ENCODE assay signal across 18 cellular contexts in the genomic region with DNA sequence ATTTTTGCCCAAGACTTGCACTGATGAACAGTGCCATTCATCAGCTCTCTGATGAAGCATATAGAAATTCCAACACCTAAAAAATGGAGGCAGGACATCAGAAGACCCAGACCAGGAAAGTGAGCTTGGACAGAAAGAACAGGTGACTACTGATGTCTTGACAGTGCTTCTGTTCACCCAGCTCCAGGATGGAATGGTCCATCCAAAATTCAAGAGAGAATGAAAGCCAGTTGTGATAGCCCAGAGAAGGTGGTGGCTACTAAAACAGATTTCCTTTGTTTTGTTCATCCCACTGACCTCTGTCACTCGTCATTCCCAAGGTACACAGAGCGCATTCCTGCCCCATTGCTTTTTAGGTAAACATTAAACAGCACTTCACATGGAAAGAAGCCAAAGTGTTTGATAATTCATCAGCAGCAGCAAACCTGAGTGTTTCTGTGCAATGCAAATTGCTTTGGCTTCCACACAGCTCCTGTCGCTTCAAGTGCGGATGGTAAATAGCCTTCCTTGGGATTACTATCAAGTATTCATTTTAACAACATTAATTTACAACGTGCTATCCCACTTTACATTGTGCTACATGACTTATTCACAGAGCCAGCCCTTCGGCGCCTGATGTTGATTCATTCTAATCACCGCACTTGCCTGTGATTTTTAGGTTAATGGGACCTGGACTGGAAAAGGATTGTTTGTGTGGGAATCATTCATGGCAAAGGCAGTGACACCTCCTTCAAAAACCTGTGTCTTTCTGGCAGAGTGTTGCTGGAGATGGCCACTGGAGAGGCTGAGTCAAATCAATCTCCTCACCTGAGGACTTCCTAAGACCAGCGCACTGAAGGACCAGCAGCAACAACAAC.
A peak's percentile ranks its signal among the peaks of the same experiment; 100 is the strongest.
DNase-seq lines count a peak whose midpoint lies in the region; ATAC-seq lines count a peak whose summit lies in the region.
"Had no signal": no experiment of that assay in that cellular context is flagged by ENCODE, and none has a peak within 500 bp of the region (broad histone marks: within the 10 kb centered on the region; RNA-seq: fewer than 3 reads in every experiment).

No MANE protein-coding gene starts in this region.

- no peak overlapping the region for H2AK5ac ChIP-seq in mesenchymal stem cell (ENCODE audit: low read length, severe bottlenecking)

- no peaks in the 10 kb centered on the region for H3K79me1 ChIP-seq in mesenchymal stem cell (replicated peaks; ENCODE audit: low read length, poor library complexity, severe bottlenecking)

- H3K9me3 ChIP-seq in mesenchymal stem cell (ENCODE audit: control insufficient read depth, low read length) (no peaks in the 10 kb centered on the region), MG63 (no peaks in the 10 kb centered on the region)
- H3K9me3 ChIP-seq: thoracic aorta had no signal

- no peak overlapping the region for H3K9ac ChIP-seq in mesenchymal stem cell (ENCODE audit: low read length)

- H2BK15ac ChIP-seq in mesenchymal stem cell (ENCODE audit: low read depth, poor library complexity, severe bottlenecking) = no peak overlapping the region

- no peak overlapping the region for H4K8ac ChIP-seq in mesenchymal stem cell (ENCODE audit: low read length)

- no peak overlapping the region for H3K23ac ChIP-seq in mesenchymal stem cell (ENCODE audit: low read length in 2 of 2)

- H3K18ac ChIP-seq in mesenchymal stem cell (ENCODE audit: low read depth in 1 of 2, low read length in 2 of 2) = no peak overlapping the region

- H3K36me3 ChIP-seq in mesenchymal stem cell (ENCODE audit: control insufficient read depth in 1 of 2, insufficient read depth in 2 of 2, low read depth in 1 of 2, low read length in 2 of 2) = no peaks in the 10 kb centered on the region
- no peaks in the 10 kb centered on the region for H3K36me3 ChIP-seq in MG63
- H3K36me3 ChIP-seq: thoracic aorta had no signal

- H3K27ac ChIP-seq in mesenchymal stem cell (ENCODE audit: low read length, poor library complexity, severe bottlenecking) = peak overlapping the region; percentile 34
- H3K27ac ChIP-seq: thoracic aorta had no signal

- no peak overlapping the region for H4K91ac ChIP-seq in mesenchymal stem cell (ENCODE audit: low read length)

- H2BK120ac ChIP-seq in mesenchymal stem cell (ENCODE audit: low read depth, low read length) = no peak overlapping the region

- peaks cover 3% of the 10 kb centered on the region for H3K4me1 ChIP-seq in mesenchymal stem cell (ENCODE audit: control insufficient read depth, insufficient read depth, low read depth, low read length)

- no peak overlapping the region for H3K4me3 ChIP-seq in mesenchymal stem cell (ENCODE audit: insufficient read depth in 1 of 2, low read depth in 1 of 2, low read length in 2 of 2)
- no peak overlapping the region for H3K4me3 ChIP-seq in MG63
- H3K4me3 ChIP-seq: thoracic aorta had no signal

- H3K14ac ChIP-seq in mesenchymal stem cell (ENCODE audit: low read length in 2 of 2) = no peak overlapping the region

- H2BK12ac ChIP-seq in mesenchymal stem cell (ENCODE audit: low read length in 2 of 2) = no peak overlapping the region

- ATAC-seq in Right ventricle myocardium inferior = no peak
- ATAC-seq: left ventricle myocardium superior, natural killer cell had no signal

- H3K4me2 ChIP-seq in mesenchymal stem cell (ENCODE audit: low read length, poor library complexity, severe bottlenecking) = no peak overlapping the region

- intact Hi-C loops in Right ventricle myocardium inferior (cut with DNase I) = no loop called here

- H2AFZ ChIP-seq in mesenchymal stem cell (ENCODE audit: low read depth, low read length) = no peak overlapping the region

- WGBS in mesenchymal stem cell = 77% methylated on average over 8 of the region's 9 CpGs

- DNase-seq in COR-L47 (lab: John Stamatoyannopoulos, UW) = peak; percentile 69
- DNase-seq in NCI-H146 (lab: John Stamatoyannopoulos, UW) = peak; percentile 48
- peak; percentile 5 for DNase-seq in astrocyte of the hippocampus (ENCODE audit: low read depth, low spot score)
- no peak for DNase-seq in mesenchymal stem cell
- DNase-seq in Right ventricle myocardium inferior (ENCODE audit: missing footprints) = no peak
- no peak for DNase-seq in activated CD4-positive, CD25-positive, alpha-beta regulatory T cell (lab: John Stamatoyannopoulos, UW)
- no peak for DNase-seq in MG63
- DNase-seq in GDM1 (lab: John Stamatoyannopoulos, UW) = no peak
- DNase-seq: activated CD8-positive, alpha-beta memory T cell treated with anti-CD3 and anti-CD28 coated beads for 24 hours; activated effector memory CD4-positive, alpha-beta T cell treated with anti-CD3 and anti-CD28 coated beads, Interleukin-2, amount 50 U/mL, for 16 hours; left ventricle myocardium superior; natural killer cell; NCI-H2171 treated with DMSO at 0.1 percent for 48 hours; OCI-M1; retina; stimulated activated CD4-positive, alpha-beta T cell treated with anti-CD3 and anti-CD28 coated beads, Interleukin-2, amount 100 ng/mL, for 24 hours; stimulated activated CD8-positive, alpha-beta memory T cell treated with anti-CD3 and anti-CD28 coated beads, Interleukin-4, amount 100 ng/mL, for 48 hours had no signal

- H3K27me3 ChIP-seq in mesenchymal stem cell (ENCODE audit: control insufficient read depth in 1 of 2, insufficient read depth in 1 of 2, low read length in 2 of 2) = no peaks in the 10 kb centered on the region
- H3K27me3 ChIP-seq in MG63 = no peaks in the 10 kb centered on the region

- no peak overlapping the region for H2BK5ac ChIP-seq in mesenchymal stem cell (ENCODE audit: low read depth, low read length, poor library complexity, severe bottlenecking)

- no peak overlapping the region for H3K4ac ChIP-seq in mesenchymal stem cell (ENCODE audit: low read depth in 1 of 2, low read length in 2 of 2)

Comparison
In these comparisons a context has a peak if more than half of its experiments do, and no peak if none do; other contexts are left out.
1. DNase-seq: peak in COR-L47 (single experiment), NCI-H146 (single experiment) and astrocyte of the hippocampus (single experiment); none in mesenchymal stem cell (single experiment), Right ventricle myocardium inferior (single experiment), activated CD4-positive, CD25-positive, alpha-beta regulatory T cell (0 of 4), MG63 (single experiment) and GDM1 (single experiment).